Comparison of ENCODE assay signal across 8 cellular contexts in the genomic region with DNA sequence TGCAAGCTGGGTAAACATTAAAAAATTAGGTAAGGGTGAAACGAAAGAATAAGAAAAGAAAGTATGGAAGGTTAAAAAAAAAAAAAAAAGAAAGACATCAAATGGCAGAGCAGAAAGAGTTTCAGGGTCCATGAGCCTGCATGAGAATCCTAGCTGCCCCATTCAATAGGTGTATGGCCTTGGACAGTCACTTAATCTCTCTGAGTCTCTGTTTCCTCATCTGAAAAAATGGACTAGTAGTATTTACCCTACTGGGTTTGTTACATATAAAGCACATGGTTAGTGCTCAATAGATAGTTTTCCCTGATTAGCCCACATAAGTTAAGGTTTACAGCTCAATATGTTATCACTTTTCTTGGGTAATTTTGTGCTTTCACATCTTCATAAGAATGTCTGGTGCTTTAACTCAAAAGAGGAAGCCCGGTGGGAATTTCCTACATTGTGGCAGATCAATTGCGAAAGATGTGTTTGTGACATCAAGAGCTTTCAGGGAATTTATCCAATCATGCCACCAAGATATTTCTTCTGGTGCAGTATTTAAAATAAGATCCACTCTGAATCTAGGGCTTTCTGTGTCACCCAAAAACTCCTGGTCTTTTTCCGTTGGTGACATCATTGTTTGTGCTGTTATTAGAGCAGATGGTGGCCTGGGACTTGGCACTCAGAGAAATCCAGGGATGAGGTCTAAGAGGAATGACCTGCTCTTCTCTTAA. TPM values are rescaled to one million over a fixed set of nuclear protein-coding genes. Genes with fewer than 3 reads are reported as not detected.
DNase-seq lines count a peak whose midpoint lies in the region; ATAC-seq and TF ChIP-seq lines count a peak whose summit lies in the region.

No MANE protein-coding gene starts in this region.

- H3K27me3 ChIP-seq in gastrocnemius medialis: no peaks in the 10 kb centered on the region
- no peaks in the 10 kb centered on the region for H3K27me3 ChIP-seq in uterus

- ATAC-seq in gastrocnemius medialis (peak; percentile 36 to 40), HG03460 (IDR thresholded peaks at IDR 0.05; ENCODE audit: unreplicated experiment) (no peak)

- H3K4me1 ChIP-seq in gastrocnemius medialis: peaks cover 0 to 9% of the 10 kb centered on the region in 2 donors
- no peaks in the 10 kb centered on the region for H3K4me1 ChIP-seq in uterus

- TF ChIP-seq CTCF in epithelial cell of esophagus (IDR thresholded peaks at IDR 0.05; ENCODE audit: insufficient read depth, low read depth, low read length, missing control alignments): no peak
- no peak for TF ChIP-seq CTCF in gastrocnemius medialis (IDR thresholded peaks at IDR 0.05 in 4 of 5, conservative IDR thresholded peaks at IDR 0.05 in 1 of 5)
- no peak for TF ChIP-seq CTCF in uterus (IDR thresholded peaks at IDR 0.05)

- DNase-seq in NCI-H2029 (lab: John Stamatoyannopoulos, UW) (peak; percentile 30), NCI-H2029 treated with DMSO at 0.1 percent for 48 hours (lab: John Stamatoyannopoulos, UW) (no peak), NCI-H460 (ENCODE audit: extremely low read depth, low read depth) (peak; percentile 43), epithelial cell of esophagus (ENCODE audit: low read depth) (peak; percentile 66), gastrocnemius medialis (peak in 1 of 2 donors; percentile 24), uterus (no peak), KG1 (lab: John Stamatoyannopoulos, UW) (no peak)

- in situ Hi-C loops in gastrocnemius medialis (cut with MboI; ENCODE audit: low sequenced_read_pairs in 4 of 4): no loop called here

- H3K27ac ChIP-seq in gastrocnemius medialis: no peak overlapping the region
- H3K27ac ChIP-seq in uterus: no peak overlapping the region

- H3K4me3 ChIP-seq in epithelial cell of esophagus (ENCODE audit: low read length) (no peak overlapping the region), gastrocnemius medialis (no peak overlapping the region), uterus (no peak overlapping the region)

- H3K9me3 ChIP-seq in gastrocnemius medialis: no peaks in the 10 kb centered on the region
- no peaks in the 10 kb centered on the region for H3K9me3 ChIP-seq in uterus

- no peak for TF ChIP-seq POLR2A in gastrocnemius medialis (IDR thresholded peaks at IDR 0.05)
- TF ChIP-seq POLR2A in uterus (IDR thresholded peaks at IDR 0.05): no peak

- H3K36me3 ChIP-seq in gastrocnemius medialis (no peaks in the 10 kb centered on the region), uterus (no peaks in the 10 kb centered on the region)

- intact Hi-C loops in gastrocnemius medialis (cut with DNase I; ENCODE audit: low total_unique reads) (no loop called here), uterus (cut with DNase I; ENCODE audit: low total_unique reads) (no loop called here)

RNA-seq across cellular contexts. Expression of a gene that starts 57.2 kb away (rescaled TPM):
- 77.1 and 87.2 TPM in 2 replicates for total RNA-seq in NCI-H460 (2014; rRNA removed; shearing (Covaris generic))
- polyA plus RNA-seq in NCI-H460 (2014; cell fraction: nucleus; rRNA removed): 51.4 and 85.8 TPM in 2 replicates
- total RNA-seq in gastrocnemius medialis: 100 to 1,000 TPM in 2 of 4 donors, 10 to 100 TPM in 2; 54.8 to 153 (median 109) TPM
- total RNA-seq in uterus: 100 to 1,000 TPM in 2 of 4 donors, 10 to 100 TPM in 2; 67.9 to 158 (median 95.7) TPM

Comparison
In these comparisons a context has a peak if more than half of its experiments do, and no peak if none do; other contexts are left out.
1. DNase-seq: peak in NCI-H2029 (single experiment), NCI-H460 (single experiment) and epithelial cell of esophagus (single experiment); none in NCI-H2029 treated with DMSO at 0.1 percent for 48 hours (single experiment), uterus (0 of 2) and KG1 (single experiment).